In genomic region chr17:31329221-31329620, GRCh38 we compare ENCODE assay signal across 25 cellular contexts. TPM values are rescaled to one million over a fixed set of nuclear protein-coding genes. Genes with fewer than 3 reads are reported as not detected.
A peak's percentile ranks its signal among the peaks of the same experiment; 100 is the strongest.
DNase-seq lines count a peak whose midpoint lies in the region; ATAC-seq and TF ChIP-seq lines count a peak whose summit lies in the region.
"Had no signal": no experiment of that assay in that cellular context is flagged by ENCODE, and none has a peak within 500 bp of the region (broad histone marks: within the 10 kb centered on the region; RNA-seq: fewer than 3 reads in every experiment).

No MANE protein-coding gene starts in this region.

- intact Hi-C loops in activated CD8-positive, alpha-beta T cell treated with anti-CD3 and anti-CD28 coated beads for 36 hours (cut with micrococcal nuclease), result no loop called here

- ATAC-seq in activated CD8-positive, alpha-beta T cell treated with anti-CD3 and anti-CD28 coated beads for 36 hours, result no peak
- no peak for ATAC-seq in activated CD8-positive, alpha-beta T cell treated with anti-CD3 and anti-CD28 coated beads, Interleukin-2, amount 10 ng/mL, durations not matched to agents 7 days and 5 days
- no peak for ATAC-seq in stimulated activated naive CD8-positive, alpha-beta T cell treated with anti-CD3 and anti-CD28 coated beads, Interleukin-15, amount 100 ng/mL, for 72 hours
- ATAC-seq in GM21381 (IDR thresholded peaks at IDR 0.05; ENCODE audit: unreplicated experiment), result no peak
- ATAC-seq: effector memory CD8-positive, alpha-beta T cell; psoas muscle; T-helper 17 cell; upper lobe of right lung had no signal

- DNase-seq in activated CD8-positive, alpha-beta T cell treated with anti-CD3 and anti-CD28 coated beads for 36 hours, result no peak
- no peak for DNase-seq in activated CD8-positive, alpha-beta T cell treated with anti-CD3 and anti-CD28 coated beads, Interleukin-2, amount 10 ng/mL, durations not matched to agents 7 days and 5 days
- DNase-seq in fibroblast of peridontal ligament (ENCODE audit: extremely low read depth) (peak; percentile 19), CD1c-positive myeloid dendritic cell (ENCODE audit: extremely low spot score) (no peak)
- DNase-seq in stimulated activated naive CD8-positive, alpha-beta T cell treated with anti-CD3 and anti-CD28 coated beads, Interleukin-15, amount 100 ng/mL, for 72 hours, result no peak
- DNase-seq in stimulated activated CD4-positive, alpha-beta T cell treated with anti-CD3 and anti-CD28 coated beads, Interleukin-4, amount 100 ng/mL, for 4 hours, result no peak
- DNase-seq: 8988T; activated naive CD4-positive, alpha-beta T cell treated with anti-CD3 and anti-CD28 coated beads, Interleukin-2, amount 50 U/mL, for 16 hours; caudate nucleus; DMS79; effector memory CD8-positive, alpha-beta T cell; islet precursor cell; left ventricle myocardium inferior; NCI-H1436 treated with DMSO at 0.1 percent for 48 hours; NCI-H2107; NCI-H774; psoas muscle; stimulated activated CD4-positive, alpha-beta T cell treated with anti-CD3 and anti-CD28 coated beads, Interleukin-4, amount 100 ng/mL, for 24 hours; substantia nigra; T-helper 17 cell; upper lobe of right lung had no signal

- CTCF ChIA-PET in activated CD8-positive, alpha-beta T cell treated with anti-CD3 and anti-CD28 coated beads for 36 hours (lab: Charles Lee), result interaction anchor here (0.9 to 1.3 kb wide), 4 partner anchors 10 to 442 kb away, joined by 3 to 4 read pairs (median 3); no protein-coding TSS in a partner anchor
- CTCF ChIA-PET in activated CD8-positive, alpha-beta T cell treated with anti-CD3 and anti-CD28 coated beads, Interleukin-2, amount 10 ng/mL, durations not matched to agents 7 days and 5 days (lab: Charles Lee), result interaction anchor here (1.5 kb wide), 1 partner anchor 43 kb away, joined by 5 read pairs; no protein-coding TSS in a partner anchor

- peaks cover 37% of the 10 kb centered on the region for H3K4me1 Mint-ChIP-seq in activated CD8-positive, alpha-beta T cell treated with anti-CD3 and anti-CD28 coated beads for 36 hours (ENCODE audit: low read depth)
- peaks cover 13% of the 10 kb centered on the region for H3K4me1 Mint-ChIP-seq in activated CD8-positive, alpha-beta T cell treated with anti-CD3 and anti-CD28 coated beads, Interleukin-2, amount 10 ng/mL, durations not matched to agents 7 days and 5 days (ENCODE audit: low read depth)
- H3K4me1 Mint-ChIP-seq in activated naive CD8-positive, alpha-beta T cell (ENCODE audit: low read depth), result peaks cover 23% of the 10 kb centered on the region
- peaks cover 32% of the 10 kb centered on the region for H3K4me1 Mint-ChIP-seq in stimulated activated naive CD8-positive, alpha-beta T cell treated with anti-CD3 and anti-CD28 coated beads, Interleukin-15, amount 100 ng/mL, for 72 hours
- H3K4me1 Mint-ChIP-seq: T-helper 17 cell had no signal

- H3K9me3 Mint-ChIP-seq in activated CD8-positive, alpha-beta T cell treated with anti-CD3 and anti-CD28 coated beads for 36 hours, result no peaks in the 10 kb centered on the region
- H3K9me3 Mint-ChIP-seq in activated CD8-positive, alpha-beta T cell treated with anti-CD3 and anti-CD28 coated beads, Interleukin-2, amount 10 ng/mL, durations not matched to agents 7 days and 5 days (ENCODE audit: insufficient read depth), result no peaks in the 10 kb centered on the region
- H3K9me3 Mint-ChIP-seq in activated naive CD8-positive, alpha-beta T cell (ENCODE audit: low read depth), result no peaks in the 10 kb centered on the region
- H3K9me3 Mint-ChIP-seq in stimulated activated naive CD8-positive, alpha-beta T cell treated with anti-CD3 and anti-CD28 coated beads, Interleukin-15, amount 100 ng/mL, for 72 hours, result no peaks in the 10 kb centered on the region
- H3K9me3 Mint-ChIP-seq: effector memory CD8-positive, alpha-beta T cell; IgD-negative memory B cell had no signal

- peak overlapping the region; percentile 20 for H3K27ac Mint-ChIP-seq in activated CD8-positive, alpha-beta T cell treated with anti-CD3 and anti-CD28 coated beads for 36 hours
- no peak overlapping the region for H3K27ac Mint-ChIP-seq in activated CD8-positive, alpha-beta T cell treated with anti-CD3 and anti-CD28 coated beads, Interleukin-2, amount 10 ng/mL, durations not matched to agents 7 days and 5 days
- peak overlapping the region; percentile 46 for H3K27ac Mint-ChIP-seq in activated naive CD8-positive, alpha-beta T cell
- peak overlapping the region; percentile 19 to 58 for H3K27ac Mint-ChIP-seq in stimulated activated naive CD8-positive, alpha-beta T cell treated with anti-CD3 and anti-CD28 coated beads, Interleukin-15, amount 100 ng/mL, for 72 hours
- H3K27ac Mint-ChIP-seq: effector memory CD8-positive, alpha-beta T cell; T-helper 17 cell had no signal

- POLR2A ChIA-PET in activated CD8-positive, alpha-beta T cell treated with anti-CD3 and anti-CD28 coated beads for 36 hours (lab: Charles Lee), result no interaction called here
- POLR2A ChIA-PET in activated CD8-positive, alpha-beta T cell treated with anti-CD3 and anti-CD28 coated beads, Interleukin-2, amount 10 ng/mL, durations not matched to agents 7 days and 5 days (lab: Charles Lee), result interaction anchor here (1.4 kb wide), 1 partner anchor 18 kb away, joined by 6 read pairs; no protein-coding TSS in a partner anchor

- no peaks in the 10 kb centered on the region for H3K27me3 Mint-ChIP-seq in activated CD8-positive, alpha-beta T cell treated with anti-CD3 and anti-CD28 coated beads for 36 hours
- H3K27me3 Mint-ChIP-seq in activated CD8-positive, alpha-beta T cell treated with anti-CD3 and anti-CD28 coated beads, Interleukin-2, amount 10 ng/mL, durations not matched to agents 7 days and 5 days (ENCODE audit: low read depth), result no peaks in the 10 kb centered on the region
- no peaks in the 10 kb centered on the region for H3K27me3 Mint-ChIP-seq in activated naive CD8-positive, alpha-beta T cell
- H3K27me3 Mint-ChIP-seq in stimulated activated naive CD8-positive, alpha-beta T cell treated with anti-CD3 and anti-CD28 coated beads, Interleukin-15, amount 100 ng/mL, for 72 hours, result no peaks in the 10 kb centered on the region
- H3K27me3 Mint-ChIP-seq: effector memory CD8-positive, alpha-beta T cell; IgD-negative memory B cell; T-helper 17 cell had no signal

- H3K36me3 Mint-ChIP-seq in activated CD8-positive, alpha-beta T cell treated with anti-CD3 and anti-CD28 coated beads for 36 hours (ENCODE audit: low read depth), result peaks cover 7% of the 10 kb centered on the region
- peaks cover 12% of the 10 kb centered on the region for H3K36me3 Mint-ChIP-seq in activated CD8-positive, alpha-beta T cell treated with anti-CD3 and anti-CD28 coated beads, Interleukin-2, amount 10 ng/mL, durations not matched to agents 7 days and 5 days (ENCODE audit: low read depth)
- H3K36me3 Mint-ChIP-seq in activated naive CD8-positive, alpha-beta T cell, result peaks cover 16% of the 10 kb centered on the region

- no peak for TF ChIP-seq CTCF in activated CD8-positive, alpha-beta T cell treated with anti-CD3 and anti-CD28 coated beads for 36 hours (IDR thresholded peaks at IDR 0.05)

- no peak overlapping the region for H3K4me3 Mint-ChIP-seq in activated CD8-positive, alpha-beta T cell treated with anti-CD3 and anti-CD28 coated beads for 36 hours
- H3K4me3 Mint-ChIP-seq in activated CD8-positive, alpha-beta T cell treated with anti-CD3 and anti-CD28 coated beads, Interleukin-2, amount 10 ng/mL, durations not matched to agents 7 days and 5 days, result no peak overlapping the region
- no peak overlapping the region for H3K4me3 Mint-ChIP-seq in activated naive CD8-positive, alpha-beta T cell
- peak overlapping the region in 1 of 2 donors; percentile 45 for H3K4me3 Mint-ChIP-seq in stimulated activated naive CD8-positive, alpha-beta T cell treated with anti-CD3 and anti-CD28 coated beads, Interleukin-15, amount 100 ng/mL, for 72 hours
- H3K4me3 Mint-ChIP-seq: effector memory CD8-positive, alpha-beta T cell; IgD-negative memory B cell; T-helper 17 cell had no signal

RNA-seq across cellular contexts. Expression of gene EVI2A, which starts 7.8 kb away (rescaled TPM):
- total RNA-seq in activated CD8-positive, alpha-beta T cell treated with anti-CD3 and anti-CD28 coated beads for 36 hours, result 10 to 100 TPM; 31.7 to 37.0 TPM
- total RNA-seq in activated CD8-positive, alpha-beta T cell treated with anti-CD3 and anti-CD28 coated beads, Interleukin-2, amount 10 ng/mL, durations not matched to agents 7 days and 5 days, result 10 to 100 TPM; 40.4 to 44.2 TPM

RNA-seq across cellular contexts. Expression of gene EVI2B, which starts 15.4 kb away (rescaled TPM):
- total RNA-seq in activated CD8-positive, alpha-beta T cell treated with anti-CD3 and anti-CD28 coated beads for 36 hours, result 10 to 100 TPM; 15.0 to 16.4 TPM
- 10 to 100 TPM; 49.1 to 52.6 TPM for total RNA-seq in activated CD8-positive, alpha-beta T cell treated with anti-CD3 and anti-CD28 coated beads, Interleukin-2, amount 10 ng/mL, durations not matched to agents 7 days and 5 days

RNA-seq across cellular contexts. Expression of gene OMG, which starts 32.2 kb away (rescaled TPM):
- under 1 TPM; 0.11 to 0.18 TPM for total RNA-seq in activated CD8-positive, alpha-beta T cell treated with anti-CD3 and anti-CD28 coated beads for 36 hours
- total RNA-seq in activated CD8-positive, alpha-beta T cell treated with anti-CD3 and anti-CD28 coated beads, Interleukin-2, amount 10 ng/mL, durations not matched to agents 7 days and 5 days, result under 1 TPM; 0.29 to 0.50 TPM
- total RNA-seq: ascending aorta, psoas muscle had no signal
